17 cellular contexts compared by ENCODE assay signal in genomic region chr5:180053061-180053602, GRCh38. TPM values are rescaled to one million over a fixed set of nuclear protein-coding genes. Genes with fewer than 3 reads are reported as not detected.
DNase-seq lines count a peak whose midpoint lies in the region; ATAC-seq and TF ChIP-seq lines count a peak whose summit lies in the region.
"Had no signal": no experiment of that assay in that cellular context is flagged by ENCODE, and none has a peak within 500 bp of the region (broad histone marks: within the 10 kb centered on the region; RNA-seq: fewer than 3 reads in every experiment).

No MANE protein-coding gene starts in this region.

- H3K27ac Mint-ChIP-seq in Caco-2 (ENCODE audit: unreplicated experiment) (no peak overlapping the region), neural progenitor cell (no peak overlapping the region)

- no peak for TF ChIP-seq POLR2A in prostate gland (IDR thresholded peaks at IDR 0.05)

- H3F3A ChIP-seq in neural progenitor cell (ENCODE audit: low read depth) = peaks cover 19% of the 10 kb centered on the region

- H3K36me3 Mint-ChIP-seq in Caco-2 (ENCODE audit: insufficient read depth, unreplicated experiment) = no peaks in the 10 kb centered on the region
- peaks cover 72% of the 10 kb centered on the region for H3K36me3 Mint-ChIP-seq in neural progenitor cell

- peaks cover 23% of the 10 kb centered on the region for H3K4me1 Mint-ChIP-seq in Caco-2 (ENCODE audit: low read depth, unreplicated experiment)
- no peaks in the 10 kb centered on the region for H3K4me1 Mint-ChIP-seq in neural progenitor cell

- no peaks in the 10 kb centered on the region for H3K36me3 ChIP-seq in Caco-2 (ENCODE audit: control insufficient read depth, insufficient read depth, low read length)
- H3K36me3 ChIP-seq in neural progenitor cell = no peaks in the 10 kb centered on the region
- no peaks in the 10 kb centered on the region for H3K36me3 ChIP-seq in prostate gland
- H3K36me3 ChIP-seq: SJSA1 had no signal

- CTCF ChIA-PET in Caco-2 (lab: Charles Lee) = interaction anchor here (1.1 kb wide), 1 partner anchor 78 kb away, joined by 3 read pairs; no protein-coding TSS in a partner anchor

- H3K4me2 ChIP-seq in neural progenitor cell = peak overlapping the region; percentile 32
- H3K4me2 ChIP-seq: BLaER1 had no signal

- no peak overlapping the region for H2AFZ ChIP-seq in neural progenitor cell (replicated peaks)

- H3K4me1 ChIP-seq in Caco-2 (no peaks in the 10 kb centered on the region), neural progenitor cell (peaks cover 58% of the 10 kb centered on the region), prostate gland (replicated peaks) (no peaks in the 10 kb centered on the region)
- H3K4me1 ChIP-seq: SJSA1 had no signal

- WGBS in prostate gland = 52% methylated on average over 8 of the region's 8 CpGs

- H3K79me2 ChIP-seq in neural progenitor cell (ENCODE audit: low read depth) = peaks cover 100% of the 10 kb centered on the region

- no peak overlapping the region for H3K27ac ChIP-seq in neural progenitor cell
- no peak overlapping the region for H3K27ac ChIP-seq in prostate gland
- H3K27ac ChIP-seq: BLaER1, SJSA1 had no signal

- H3K27me3 Mint-ChIP-seq in Caco-2 (ENCODE audit: insufficient read depth, unreplicated experiment) = no peaks in the 10 kb centered on the region
- peaks cover 8% of the 10 kb centered on the region for H3K27me3 Mint-ChIP-seq in neural progenitor cell (ENCODE audit: insufficient read depth, low read depth)

- no peaks in the 10 kb centered on the region for H3K27me3 ChIP-seq in Caco-2 (replicated peaks; ENCODE audit: control insufficient read depth, insufficient read depth, low read length)
- H3K27me3 ChIP-seq in neural progenitor cell = no peaks in the 10 kb centered on the region
- H3K27me3 ChIP-seq in prostate gland (replicated peaks; ENCODE audit: insufficient read depth) = no peaks in the 10 kb centered on the region
- H3K27me3 ChIP-seq: BLaER1, SJSA1 had no signal

- no TSS peak for BruUV-seq in Caco-2 (replicated peaks; lab: Mats Ljungman, UMichigan)

- peak overlapping the region; percentile 14 for H3K4me3 Mint-ChIP-seq in Caco-2 (ENCODE audit: unreplicated experiment)
- H3K4me3 Mint-ChIP-seq in neural progenitor cell = no peak overlapping the region
- H3K4me3 Mint-ChIP-seq: CD8-positive, alpha-beta memory T cell had no signal

- POLR2A ChIA-PET in Caco-2 (lab: Charles Lee) = interaction anchor here (0.6 kb wide), 1 partner anchor 33 kb away, joined by 5 read pairs; no protein-coding TSS in a partner anchor

- no peak overlapping the region for H3K4me3 ChIP-seq in Caco-2 (ENCODE audit: low read depth, low read length)
- no peak overlapping the region for H3K4me3 ChIP-seq in neural progenitor cell
- no peak overlapping the region for H3K4me3 ChIP-seq in prostate gland
- H3K4me3 ChIP-seq: BLaER1, GM12878, SJSA1 had no signal

- peaks cover 99% of the 10 kb centered on the region for H4K20me1 ChIP-seq in neural progenitor cell (ENCODE audit: low read depth)

- no peaks in the 10 kb centered on the region for H3K9me3 ChIP-seq in Caco-2
- no peaks in the 10 kb centered on the region for H3K9me3 ChIP-seq in neural progenitor cell (ENCODE audit: low read depth)
- H3K9me3 ChIP-seq in prostate gland = no peaks in the 10 kb centered on the region
- H3K9me3 ChIP-seq: SJSA1 had no signal

- intact Hi-C loops in Caco-2 (cut with micrococcal nuclease; ENCODE audit: unreplicated experiment) = no loop called here
- intact Hi-C loops in prostate gland (cut with DNase I) = no loop called here

- no peaks in the 10 kb centered on the region for H3K9me3 Mint-ChIP-seq in Caco-2 (ENCODE audit: unreplicated experiment)
- H3K9me3 Mint-ChIP-seq in neural progenitor cell = peaks cover 81% of the 10 kb centered on the region
- H3K9me3 Mint-ChIP-seq: CD8-positive, alpha-beta memory T cell had no signal

- DNase-seq in Caco-2 (peak in 1 of 2 experiments; percentile 36), NCI-H69 (lab: John Stamatoyannopoulos, UW) (peak; percentile 85), cerebellar cortex (ENCODE audit: low spot score) (peak; percentile 37), neural progenitor cell (ENCODE audit: low spot score) (no peak), prostate gland (ENCODE audit: low spot score) (no peak)
- no peak for DNase-seq in stimulated activated naive CD8-positive, alpha-beta T cell treated with anti-CD3 and anti-CD28 coated beads, Interleukin-15, Interleukin-2, amounts not matched to agents 100 U/mL and 50 U/mL, for 24 hours
- DNase-seq: CD8-positive, alpha-beta memory T cell; DND-41; GOT3; Kasumi-1; NCI-H1417 treated with DMSO at 0.1 percent for 48 hours; NCI-H1930; NCI-H774 had no signal

- H3K9ac ChIP-seq in neural progenitor cell = no peak overlapping the region
- H3K9ac ChIP-seq: BLaER1 had no signal

- no peak for TF ChIP-seq CTCF in Caco-2 (IDR thresholded peaks at IDR 0.05; ENCODE audit: insufficient read depth in 1 of 2, low read depth in 1 of 2, low read length in 1 of 2, severe bottlenecking in 1 of 2, unreplicated experiment in 1 of 2)
- no peak for TF ChIP-seq CTCF in neural progenitor cell (IDR thresholded peaks at IDR 0.05)
- TF ChIP-seq CTCF in prostate gland (IDR thresholded peaks at IDR 0.05) = no peak

- no peak for ATAC-seq in stimulated activated naive CD8-positive, alpha-beta T cell treated with anti-CD3 and anti-CD28 coated beads, Interleukin-15, Interleukin-2, amounts not matched to agents 100 U/mL and 50 U/mL, for 24 hours
- no peak for ATAC-seq in GM21717 (IDR thresholded peaks at IDR 0.05; ENCODE audit: unreplicated experiment)
- ATAC-seq: GM12878 had no signal

RNA-seq across cellular contexts. Expression of gene RNF130, which starts 18.4 kb away (rescaled TPM):
- total RNA-seq in Caco-2 (2022) = 30.2 and 34.5 TPM in 2 replicates
- total RNA-seq in neural progenitor cell (ENCODE audit: low replicate concordance) = 183 and 185 TPM in 2 replicates
- 100 to 1,000 TPM in 1 of 2 donors, 10 to 100 TPM in 1; 83.8 to 116 TPM for total RNA-seq in prostate gland

Comparison
In these comparisons a context has a peak if more than half of its experiments do, and no peak if none do; other contexts are left out.
1. DNase-seq: peak in NCI-H69 (single experiment) and cerebellar cortex (single experiment); none in neural progenitor cell (single experiment), stimulated activated naive CD8-positive, alpha-beta T cell treated with anti-CD3 and anti-CD28 coated beads, Interleukin-15, Interleukin-2, amounts not matched to agents 100 U/mL and 50 U/mL, for 24 hours (single experiment) and prostate gland (single experiment).